ENCODE assay signal across 28 cellular contexts in genomic region chr7:16939161-16939560, GRCh38. TPM values are rescaled to one million over a fixed set of nuclear protein-coding genes. Genes with fewer than 3 reads are reported as not detected.
"Had no signal": no experiment of that assay in that cellular context is flagged by ENCODE, and none has a peak within 500 bp of the region (broad histone marks: within the 10 kb centered on the region; RNA-seq: fewer than 3 reads in every experiment).

No MANE protein-coding gene starts in this region.

- H3K27ac ChIP-seq: body of pancreas, esophagus squamous epithelium, heart left ventricle, testis, vagina had no signal

- H3K27me3 ChIP-seq: body of pancreas, esophagus squamous epithelium, heart left ventricle, testis, vagina had no signal

- ATAC-seq: body of pancreas, heart left ventricle, left lobe of liver, sciatic nerve had no signal

- DNase-seq: activated CD4-positive, alpha-beta T cell treated with anti-CD3 and anti-CD28 coated beads for 1 hour; activated CD4-positive, alpha-beta T cell treated with anti-CD3 and anti-CD28 coated beads, Interleukin-2, amount 50 U/mL, for 4 hours; activated naive CD4-positive, alpha-beta T cell treated with anti-CD3 and anti-CD28 coated beads, Interleukin-2, amount 50 U/mL, for 16 hours; activated T-cell treated with anti-CD3 and anti-CD28 coated beads, Interleukin-2, amount 50 U/mL, for 48 hours; anterior cingulate cortex; body of pancreas; effector memory CD4-positive, alpha-beta T cell; esophagus squamous epithelium; heart left ventricle; kidney; midbrain; natural killer cell; small intestine; stimulated activated CD4-positive, alpha-beta T cell treated with anti-CD3 and anti-CD28 coated beads, Interleukin-4, amount 100 ng/mL, for 1 hour; stimulated activated naive CD4-positive, alpha-beta T cell; T-helper 9 cell; testis had no signal

- H3K4me3 ChIP-seq: body of pancreas, esophagus squamous epithelium, heart left ventricle, testis, vagina had no signal

- H3K9me3 ChIP-seq: body of pancreas, esophagus squamous epithelium, heart left ventricle, testis, vagina had no signal

- H3K36me3 ChIP-seq: esophagus squamous epithelium, heart left ventricle, vagina had no signal

- H3K4me1 ChIP-seq: testis, vagina had no signal

RNA-seq across cellular contexts. Expression of gene AGR3, which starts 57.4 kb away (rescaled TPM):
- total RNA-seq: cardiac septum; dermis microvascular lymphatic vessel endothelial cell; endothelial cell of umbilical vein; heart left ventricle; lung microvascular endothelial cell; natural killer cell; osteoblast; posterior vena cava; renal cortical epithelial cell; sciatic nerve; T-helper 1 cell treated with Interleukin-12 subunit alpha and Interleukin-12 subunit beta and Interleukin-4 antibody, amounts not matched to agents 30 ng/mL and 1 ng/mL, for 36 hours; testis; vagina had no signal
